In genomic region chr14:93702946-93703345, GRCh38 we compare ENCODE assay signal across 23 cellular contexts.
"Had no signal": no experiment of that assay in that cellular context is flagged by ENCODE, and none has a peak within 500 bp of the region (broad histone marks: within the 10 kb centered on the region; RNA-seq: fewer than 3 reads in every experiment).

No MANE protein-coding gene starts in this region.

- DNase-seq: activated CD4-positive, alpha-beta T cell treated with anti-CD3 and anti-CD28 coated beads for 4 hours; activated CD8-positive, alpha-beta memory T cell treated with anti-CD3 and anti-CD28 coated beads, Interleukin-2, amount 50 U/mL, for 4 hours; activated CD8-positive, alpha-beta T cell treated with anti-CD3 and anti-CD28 coated beads for 36 hours; activated gamma-delta T cell treated with Interleukin-2 at 50 U/mL for 16 hours; activated naive CD4-positive, alpha-beta T cell treated with anti-CD3 and anti-CD28 coated beads, Interleukin-2, amount 10 ng/mL, durations not matched to agents 7 days and 5 days; activated naive CD8-positive, alpha-beta T cell treated with anti-CD3 and anti-CD28 coated beads for 36 hours; activated T-cell treated with anti-CD3 and anti-CD28 coated beads, Interleukin-2, amount 50 U/mL, for 72 hours; brain microvascular endothelial cell; cerebellar nuclear complex; Kasumi-1; NCI-H1048; NCI-H1417; NCI-H1930; NCI-H345; NCI-H510A; NCI-H526 treated with DMSO at 0.1 percent for 48 hours; NCI-H82; SIG-M5; T-cell; WERI-Rb-1 had no signal

- H3K4me1 Mint-ChIP-seq: activated naive CD4-positive, alpha-beta T cell treated with anti-CD3 and anti-CD28 coated beads, Interleukin-2, amount 10 ng/mL, durations not matched to agents 7 days and 5 days; activated naive CD8-positive, alpha-beta T cell treated with anti-CD3 and anti-CD28 coated beads for 36 hours; T-cell had no signal

- H3K36me3 Mint-ChIP-seq: activated naive CD4-positive, alpha-beta T cell treated with anti-CD3 and anti-CD28 coated beads, Interleukin-2, amount 10 ng/mL, durations not matched to agents 7 days and 5 days; activated naive CD8-positive, alpha-beta T cell treated with anti-CD3 and anti-CD28 coated beads for 36 hours; T-cell had no signal

- H3K27ac ChIP-seq: brain microvascular endothelial cell, SK-N-MC, WERI-Rb-1 had no signal

- H3K27ac Mint-ChIP-seq: activated CD8-positive, alpha-beta T cell treated with anti-CD3 and anti-CD28 coated beads for 36 hours; activated naive CD4-positive, alpha-beta T cell treated with anti-CD3 and anti-CD28 coated beads, Interleukin-2, amount 10 ng/mL, durations not matched to agents 7 days and 5 days; activated naive CD8-positive, alpha-beta T cell treated with anti-CD3 and anti-CD28 coated beads for 36 hours; activated T-cell treated with anti-CD3 and anti-CD28 coated beads, Interleukin-2, amount 50 U/mL, for 72 hours; activated T-helper 2 cell treated with anti-CD3 and anti-CD28 coated beads, Interferon-gamma antibody, Interleukin-2, Interleukin-4, amounts not matched to agents 10 μg/mL and 5 μg/mL and 100 μg/mL, durations not matched to agents 14 hours and 24 hours and 36 hours; T-cell had no signal

- H3K36me3 ChIP-seq: brain microvascular endothelial cell, WERI-Rb-1 had no signal

- H3K4me3 Mint-ChIP-seq: activated CD8-positive, alpha-beta T cell treated with anti-CD3 and anti-CD28 coated beads for 36 hours; activated naive CD4-positive, alpha-beta T cell treated with anti-CD3 and anti-CD28 coated beads, Interleukin-2, amount 10 ng/mL, durations not matched to agents 7 days and 5 days; activated naive CD8-positive, alpha-beta T cell treated with anti-CD3 and anti-CD28 coated beads for 36 hours; activated T-cell treated with anti-CD3 and anti-CD28 coated beads, Interleukin-2, amount 50 U/mL, for 72 hours; T-cell had no signal

- ATAC-seq: activated CD4-positive, CD25-positive, alpha-beta regulatory T cell treated with anti-CD3 and anti-CD28 coated beads, Interleukin-2, amount 50 U/mL, for 24 hours; activated CD8-positive, alpha-beta T cell treated with anti-CD3 and anti-CD28 coated beads for 36 hours; activated T-cell treated with anti-CD3 and anti-CD28 coated beads, Interleukin-2, amount 50 U/mL, for 72 hours; T-cell had no signal

- H3K4me3 ChIP-seq: SK-N-MC had no signal

- H3K27me3 ChIP-seq: brain microvascular endothelial cell had no signal
